Comparison of ENCODE assay signal across 12 cellular contexts in the genomic region with DNA sequence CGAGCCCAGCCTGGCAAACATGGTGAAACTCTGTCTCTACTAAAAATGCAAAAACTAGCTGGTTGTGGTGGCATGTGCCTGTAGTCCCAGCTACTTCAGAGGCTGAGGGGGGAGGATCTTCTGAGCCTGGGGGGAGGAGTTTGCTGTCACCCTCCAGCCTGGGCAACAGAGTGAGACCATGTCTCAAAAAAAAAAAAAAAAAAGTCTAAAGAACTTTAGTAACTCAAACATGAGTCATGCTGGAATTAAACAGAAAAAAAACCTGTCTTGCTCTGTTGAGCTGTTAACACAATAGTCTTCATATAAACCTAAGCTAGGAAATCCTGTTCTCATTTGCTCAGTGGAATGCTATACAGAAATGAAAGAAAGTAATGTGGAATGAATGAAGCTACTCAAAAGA. TPM values are rescaled to one million over a fixed set of nuclear protein-coding genes. Genes with fewer than 3 reads are reported as not detected.
A peak's percentile ranks its signal among the peaks of the same experiment; 100 is the strongest.
DNase-seq lines count a peak whose midpoint lies in the region; ATAC-seq and TF ChIP-seq lines count a peak whose summit lies in the region.
"Had no signal": no experiment of that assay in that cellular context is flagged by ENCODE, and none has a peak within 500 bp of the region (broad histone marks: within the 10 kb centered on the region; RNA-seq: fewer than 3 reads in every experiment).

No MANE protein-coding gene starts in this region.

- H3K36me3 Mint-ChIP-seq in activated naive CD4-positive, alpha-beta T cell treated with anti-CD3 and anti-CD28 coated beads for 36 hours (ENCODE audit: low read depth) = no peaks in the 10 kb centered on the region

- peaks cover 3% of the 10 kb centered on the region for H3K27me3 Mint-ChIP-seq in activated naive CD4-positive, alpha-beta T cell treated with anti-CD3 and anti-CD28 coated beads for 36 hours (ENCODE audit: low read depth)

- no peaks in the 10 kb centered on the region for H3K36me3 ChIP-seq in thoracic aorta
- H3K36me3 ChIP-seq: right atrium auricular region had no signal

- ATAC-seq in thoracic aorta (ENCODE audit: insufficient number of reproducible peaks, low FRiP score, low read depth) = peak; percentile 65
- no peak for ATAC-seq in HG03159 (IDR thresholded peaks at IDR 0.05; ENCODE audit: unreplicated experiment)
- ATAC-seq in HG02840 (IDR thresholded peaks at IDR 0.05; ENCODE audit: low FRiP score, unreplicated experiment) = no peak

- H3K4me1 Mint-ChIP-seq in activated naive CD4-positive, alpha-beta T cell treated with anti-CD3 and anti-CD28 coated beads for 36 hours (ENCODE audit: low read depth) = peaks cover 5% of the 10 kb centered on the region

- no peaks in the 10 kb centered on the region for H3K4me1 ChIP-seq in thoracic aorta (ENCODE audit: control insufficient read depth in 1 of 2, low read depth in 2 of 2)
- H3K4me1 ChIP-seq: right atrium auricular region had no signal

- H3K27ac Mint-ChIP-seq in activated naive CD4-positive, alpha-beta T cell treated with anti-CD3 and anti-CD28 coated beads for 36 hours = no peak overlapping the region

- no peaks in the 10 kb centered on the region for H3K9me3 Mint-ChIP-seq in activated naive CD4-positive, alpha-beta T cell treated with anti-CD3 and anti-CD28 coated beads for 36 hours

- no peak overlapping the region for H3K27ac ChIP-seq in thoracic aorta
- H3K27ac ChIP-seq: right atrium auricular region had no signal

- H3K27me3 ChIP-seq in thoracic aorta (replicated peaks; ENCODE audit: insufficient read depth) = no peaks in the 10 kb centered on the region
- H3K27me3 ChIP-seq: right atrium auricular region had no signal

- DNase-seq in activated naive CD4-positive, alpha-beta T cell treated with anti-CD3 and anti-CD28 coated beads for 36 hours = peak; percentile 17
- no peak for DNase-seq in activated naive CD4-positive, alpha-beta T cell treated with Interleukin-2 at 50 U/mL for 16 hours
- DNase-seq in RPMI7951 (ENCODE audit: low read depth) (peak; percentile 56), fibroblast of mammary gland (ENCODE audit: low read depth) (peak; percentile 60), thoracic aorta (ENCODE audit: low spot score) (no peak)
- no peak for DNase-seq in effector CD4-positive, alpha-beta T cell
- DNase-seq: activated effector memory CD4-positive, alpha-beta T cell treated with Interleukin-2 at 50 U/mL for 16 hours; AML-193; NCI-H774 had no signal

- no peak overlapping the region for H3K4me3 Mint-ChIP-seq in activated naive CD4-positive, alpha-beta T cell treated with anti-CD3 and anti-CD28 coated beads for 36 hours

- CTCF ChIA-PET in activated naive CD4-positive, alpha-beta T cell treated with anti-CD3 and anti-CD28 coated beads for 36 hours (lab: Charles Lee) = interaction anchor here (0.6 to 1.9 kb wide), 8 partner anchors 57 to 929 kb away, joined by 3 to 7 read pairs (median 3); no protein-coding TSS in a partner anchor

- intact Hi-C loops in activated naive CD4-positive, alpha-beta T cell treated with anti-CD3 and anti-CD28 coated beads for 36 hours (cut with micrococcal nuclease) = loop anchor here (10.0 kb wide), 2 partner anchors 447 to 887 kb away; no protein-coding TSS in a partner anchor

- no peak for TF ChIP-seq CTCF in fibroblast of mammary gland (conservative IDR thresholded peaks at IDR 0.05; ENCODE audit: control insufficient read depth, insufficient read depth, low read depth, low read length)
- TF ChIP-seq CTCF in thoracic aorta (IDR thresholded peaks at IDR 0.05) = no peak

- H3K4me3 ChIP-seq in fibroblast of mammary gland (ENCODE audit: control insufficient read depth, low read depth, low read length) (no peak overlapping the region), thoracic aorta (no peak overlapping the region)
- H3K4me3 ChIP-seq: right atrium auricular region had no signal

- no peaks in the 10 kb centered on the region for H3K9me3 ChIP-seq in thoracic aorta
- H3K9me3 ChIP-seq: right atrium auricular region had no signal

RNA-seq across cellular contexts. Expression of gene DISP1, which starts 16.7 kb away (rescaled TPM):
- total RNA-seq in activated naive CD4-positive, alpha-beta T cell treated with anti-CD3 and anti-CD28 coated beads for 36 hours = under 1 TPM; 0.93 to 0.94 TPM
- 4.1 and 4.2 TPM in 2 replicates for total RNA-seq in RPMI7951 (2014; rRNA removed; shearing (Covaris generic))
- 1 to 10 TPM; 5.6 to 7.0 TPM for total RNA-seq in thoracic aorta

Comparison
In these comparisons a context has a peak if more than half of its experiments do, and no peak if none do; other contexts are left out.
1. DNase-seq: peak in activated naive CD4-positive, alpha-beta T cell treated with anti-CD3 and anti-CD28 coated beads for 36 hours (single experiment), RPMI7951 (single experiment) and fibroblast of mammary gland (single experiment); none in activated naive CD4-positive, alpha-beta T cell treated with Interleukin-2 at 50 U/mL for 16 hours (single experiment), thoracic aorta (single experiment) and effector CD4-positive, alpha-beta T cell (single experiment).